ENCODE assay signal across 27 cellular contexts in the genomic region with DNA sequence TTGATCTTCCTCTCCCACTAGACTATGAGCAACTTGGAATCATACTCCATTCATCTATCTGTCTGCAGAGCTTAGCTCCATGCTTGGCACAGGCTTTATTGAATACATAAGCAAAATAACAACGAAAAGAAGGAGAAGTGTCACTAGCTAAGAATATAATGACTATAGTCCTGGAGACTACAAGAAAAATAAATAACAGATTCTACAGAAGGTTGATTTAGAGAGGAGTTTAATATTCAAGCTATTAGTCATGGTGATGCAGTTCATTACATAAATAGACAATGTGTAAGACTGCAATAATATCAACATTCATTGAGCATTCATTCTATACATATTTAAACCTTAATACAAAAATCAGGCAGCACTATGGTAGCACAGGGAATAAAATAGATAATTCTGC.
DNase-seq lines count a peak whose midpoint lies in the region; ATAC-seq and TF ChIP-seq lines count a peak whose summit lies in the region.
"Had no signal": no experiment of that assay in that cellular context is flagged by ENCODE, and none has a peak within 500 bp of the region (broad histone marks: within the 10 kb centered on the region; RNA-seq: fewer than 3 reads in every experiment).

No MANE protein-coding gene starts in this region.

- 65 to 71% methylated on average over 1 of the region's 1 CpG for WGBS in upper lobe of left lung, 2 donors
- WGBS in prostate gland: 93% methylated on average over 1 of the region's 1 CpG

- intact Hi-C loops in prostate gland (cut with DNase I): no loop called here

- no peak for TF ChIP-seq EP300 in upper lobe of left lung (IDR thresholded peaks at IDR 0.05)

- peak; percentile 63 for DNase-seq in ELR (ENCODE audit: low read depth)
- no peak for DNase-seq in brain microvascular endothelial cell
- DNase-seq in fibroblast of villous mesenchyme (ENCODE audit: low read depth): peak; percentile 33
- DNase-seq in thoracic aorta (ENCODE audit: low spot score): no peak
- no peak for DNase-seq in HuH-7.5 (ENCODE audit: low spot score)
- no peak for DNase-seq in upper lobe of left lung
- no peak for DNase-seq in prostate gland (ENCODE audit: low spot score)
- DNase-seq: activated CD4-positive, alpha-beta memory T cell treated with anti-CD3 and anti-CD28 coated beads, Interleukin-2, amount 10 ng/mL, durations not matched to agents 7 days and 5 days; activated effector memory CD4-positive, alpha-beta T cell treated with Interleukin-2 at 50 U/mL for 16 hours; activated naive CD8-positive, alpha-beta T cell treated with anti-CD3 and anti-CD28 coated beads, Interleukin-2, amount 10 ng/mL, durations not matched to agents 7 days and 5 days; CD4-positive, CD25-positive, alpha-beta regulatory T cell; DMS 273 treated with DMSO at 0.1 percent for 48 hours; gastrocnemius medialis; hypothalamus; immature natural killer cell; naive thymus-derived CD8-positive, alpha-beta T cell; NCI-H1417 treated with DMSO at 0.1 percent for 48 hours; NCI-H2081; NCI-H2227 treated with DMSO at 0.1 percent for 48 hours; nucleus accumbens; stimulated activated CD4-positive, alpha-beta T cell treated with anti-CD3 and anti-CD28 coated beads, Interleukin-2, amount 100 ng/mL, for 24 hours; stomach; transverse colon had no signal

- TF ChIP-seq POLR2A in upper lobe of left lung (IDR thresholded peaks at IDR 0.05) (no peak), prostate gland (IDR thresholded peaks at IDR 0.05) (no peak)

- ATAC-seq in thoracic aorta (ENCODE audit: insufficient number of reproducible peaks, low FRiP score, low read depth): peak; percentile 35
- ATAC-seq in upper lobe of left lung (ENCODE audit: low FRiP score in 2 of 2): no peak
- ATAC-seq: activated CD4-positive, CD25-positive, alpha-beta regulatory T cell treated with anti-CD3 and anti-CD28 coated beads, Interleukin-2, amount 50 U/mL, for 24 hours; gastrocnemius medialis; GM23338; naive thymus-derived CD8-positive, alpha-beta T cell had no signal

- H3K4me1 ChIP-seq in thoracic aorta (ENCODE audit: control insufficient read depth in 1 of 2, low read depth in 2 of 2): peaks cover 8 to 38% of the 10 kb centered on the region in 2 donors
- H3K4me1 ChIP-seq in upper lobe of left lung: peaks cover 0 to 7% (median 0%) of the 10 kb centered on the region in 4 donors
- H3K4me1 ChIP-seq in prostate gland (replicated peaks): no peaks in the 10 kb centered on the region
- H3K4me1 ChIP-seq: transverse colon had no signal

- peak overlapping the region; percentile 36 for H3K27ac ChIP-seq in brain microvascular endothelial cell
- no peak overlapping the region for H3K27ac ChIP-seq in thoracic aorta
- no peak overlapping the region for H3K27ac ChIP-seq in upper lobe of left lung
- H3K27ac ChIP-seq in prostate gland: no peak overlapping the region
- H3K27ac ChIP-seq: epithelial cell of prostate, gastrocnemius medialis, KMS-11, stomach, transverse colon had no signal

- no peaks in the 10 kb centered on the region for H3K27me3 ChIP-seq in brain microvascular endothelial cell (replicated peaks)
- no peaks in the 10 kb centered on the region for H3K27me3 ChIP-seq in thoracic aorta (replicated peaks; ENCODE audit: insufficient read depth)
- no peaks in the 10 kb centered on the region for H3K27me3 ChIP-seq in upper lobe of left lung
- H3K27me3 ChIP-seq in prostate gland (replicated peaks; ENCODE audit: insufficient read depth): no peaks in the 10 kb centered on the region
- H3K27me3 ChIP-seq: gastrocnemius medialis, stomach, transverse colon had no signal

- H3K9me3 ChIP-seq in thoracic aorta: no peaks in the 10 kb centered on the region
- H3K9me3 ChIP-seq in upper lobe of left lung: peaks cover 0 to 4% (median 0%) of the 10 kb centered on the region in 4 donors
- no peaks in the 10 kb centered on the region for H3K9me3 ChIP-seq in prostate gland
- H3K9me3 ChIP-seq: gastrocnemius medialis, transverse colon had no signal

- no peak for TF ChIP-seq CTCF in brain microvascular endothelial cell (IDR thresholded peaks at IDR 0.05; ENCODE audit: low read depth, low read length, missing control alignments)
- TF ChIP-seq CTCF in fibroblast of villous mesenchyme (IDR thresholded peaks at IDR 0.05; ENCODE audit: insufficient read depth, low read depth, low read length): no peak
- TF ChIP-seq CTCF in thoracic aorta (IDR thresholded peaks at IDR 0.05): no peak
- no peak for TF ChIP-seq CTCF in upper lobe of left lung (IDR thresholded peaks at IDR 0.05)
- no peak for TF ChIP-seq CTCF in prostate gland (IDR thresholded peaks at IDR 0.05)

- H3K4me3 ChIP-seq in brain microvascular endothelial cell (ENCODE audit: low read depth, low read length) (no peak overlapping the region), fibroblast of villous mesenchyme (ENCODE audit: low read depth, low read length) (no peak overlapping the region), thoracic aorta (no peak overlapping the region), upper lobe of left lung (no peak overlapping the region), prostate gland (no peak overlapping the region)
- H3K4me3 ChIP-seq: gastrocnemius medialis, GM23338, stomach, transverse colon had no signal

- H3K36me3 ChIP-seq in brain microvascular endothelial cell (replicated peaks): no peaks in the 10 kb centered on the region
- H3K36me3 ChIP-seq in thoracic aorta: no peaks in the 10 kb centered on the region
- H3K36me3 ChIP-seq in upper lobe of left lung: no peaks in the 10 kb centered on the region
- H3K36me3 ChIP-seq in prostate gland: no peaks in the 10 kb centered on the region
- H3K36me3 ChIP-seq: gastrocnemius medialis, stomach, transverse colon had no signal

- in situ Hi-C loops in brain microvascular endothelial cell (cut with HindIII; ENCODE audit: low pct_ligation_motif_present, low sequenced_read_pairs): no loop called here

Comparison
In these comparisons a context has a peak if more than half of its experiments do, and no peak if none do; other contexts are left out.
1. DNase-seq: peak in ELR (single experiment) and fibroblast of villous mesenchyme (single experiment); none in brain microvascular endothelial cell (single experiment), thoracic aorta (single experiment), HuH-7.5 (single experiment), upper lobe of left lung (0 of 2) and prostate gland (single experiment).